11 cellular contexts compared by ENCODE assay signal in genomic region chrX:70508296-70508911, GRCh38.
A peak's percentile ranks its signal among the peaks of the same experiment; 100 is the strongest.
DNase-seq lines count a peak whose midpoint lies in the region; ATAC-seq, FAIRE-seq and TF ChIP-seq lines count a peak whose summit lies in the region.
"Had no signal": no experiment of that assay in that cellular context is flagged by ENCODE, and none has a peak within 500 bp of the region (broad histone marks: within the 10 kb centered on the region; RNA-seq: fewer than 3 reads in every experiment).

No MANE protein-coding gene starts in this region.

- no peak overlapping the region for H3K9ac ChIP-seq in endothelial cell of umbilical vein (replicated peaks; ENCODE audit: extremely low read depth, insufficient read depth, low read length)

- TF ChIP-seq POLR2A in endothelial cell of umbilical vein (IDR thresholded peaks at IDR 0.05; ENCODE audit: low read depth, low read length), result no peak
- TF ChIP-seq POLR2A in Peyer's patch (IDR thresholded peaks at IDR 0.05), result no peak

- no peaks in the 10 kb centered on the region for H4K20me1 ChIP-seq in endothelial cell of umbilical vein (replicated peaks; ENCODE audit: control insufficient read depth, extremely low read depth, insufficient read depth, low read length)

- BruUV-seq in endothelial cell of umbilical vein (replicated peaks; lab: Mats Ljungman, UMichigan), result no TSS peak

- H3K9me3 ChIP-seq in endothelial cell of umbilical vein (replicated peaks; ENCODE audit: control insufficient read depth, insufficient read depth, low read length) (no peaks in the 10 kb centered on the region), Peyer's patch (no peaks in the 10 kb centered on the region)
- H3K9me3 ChIP-seq: upper lobe of left lung had no signal

- dilution Hi-C loops in endothelial cell of umbilical vein (cut with MboI; ENCODE audit: extremely low pct_ligation_motif_present, low sequenced_read_pairs), result no loop called here

- H3K36me3 ChIP-seq in endothelial cell of umbilical vein (ENCODE audit: control insufficient read depth in 2 of 2, extremely low read depth in 1 of 2, insufficient read depth in 2 of 2, low read length in 2 of 2), result no peaks in the 10 kb centered on the region
- no peaks in the 10 kb centered on the region for H3K36me3 ChIP-seq in Peyer's patch
- H3K36me3 ChIP-seq: upper lobe of left lung had no signal

- ATAC-seq in GM21360 (IDR thresholded peaks at IDR 0.05; ENCODE audit: unreplicated experiment) (peak; percentile 41), HG02884 (IDR thresholded peaks at IDR 0.05; ENCODE audit: unreplicated experiment) (no peak)

- no peak for TF ChIP-seq CTCF in endothelial cell of umbilical vein (IDR thresholded peaks at IDR 0.05; ENCODE audit: extremely low read depth in 1 of 2, insufficient read depth in 1 of 2, low read depth in 1 of 2, low read length in 2 of 2)
- no peak for TF ChIP-seq CTCF in Peyer's patch (IDR thresholded peaks at IDR 0.05)

- peak overlapping the region; percentile 63 for H2AFZ ChIP-seq in endothelial cell of umbilical vein (ENCODE audit: low read depth, low read length)

- H3K4me2 ChIP-seq in endothelial cell of umbilical vein (ENCODE audit: insufficient read depth, low read length), result peak overlapping the region; percentile 8

- H3K79me2 ChIP-seq in endothelial cell of umbilical vein (ENCODE audit: control insufficient read depth, insufficient read depth, low read length), result no peaks in the 10 kb centered on the region

- H3K27me3 ChIP-seq in endothelial cell of umbilical vein (ENCODE audit: control insufficient read depth in 2 of 2, insufficient read depth in 2 of 2, low read length in 2 of 2) (no peaks in the 10 kb centered on the region), Peyer's patch (no peaks in the 10 kb centered on the region)
- H3K27me3 ChIP-seq: upper lobe of left lung had no signal

- POLR2A ChIA-PET in endothelial cell of umbilical vein (lab: Charles Lee), result no interaction called here

- CTCF ChIA-PET in endothelial cell of umbilical vein (lab: Charles Lee), result no interaction called here

- H3K27ac ChIP-seq in endothelial cell of umbilical vein (ENCODE audit: insufficient read depth, low read depth, low read length), result peak overlapping the region; percentile 77
- no peak overlapping the region for H3K27ac ChIP-seq in Peyer's patch
- H3K27ac ChIP-seq: upper lobe of left lung had no signal

- FAIRE-seq in endothelial cell of umbilical vein (lab: Jason Lieb, UNC), result peak; percentile 97
- FAIRE-seq: islet of Langerhans, TTC549 had no signal

- DNase-seq in DMS53 treated with DMSO at 0.1 percent for 48 hours (lab: John Stamatoyannopoulos, UW; ENCODE audit: unreplicated experiment) (peak; percentile 90), NCI-H345 treated with DMSO at 0.1 percent for 48 hours (lab: John Stamatoyannopoulos, UW; ENCODE audit: unreplicated experiment) (peak; percentile 52), endothelial cell of umbilical vein (ENCODE audit: low read depth, low spot score) (peak; percentile 55), retina (no peak), Peyer's patch (no peak)
- DNase-seq in effector CD4-positive, alpha-beta T cell, result no peak
- DNase-seq: upper lobe of left lung had no signal

- intact Hi-C loops in endothelial cell of umbilical vein (cut with micrococcal nuclease), result no loop called here

- H3K9me1 ChIP-seq in endothelial cell of umbilical vein (replicated peaks; ENCODE audit: control insufficient read depth, extremely low read depth, insufficient read depth, low read length), result no peaks in the 10 kb centered on the region

- H3K4me3 ChIP-seq in endothelial cell of umbilical vein (replicated peaks in 1 of 3; ENCODE audit: insufficient read depth in 1 of 3, low read depth in 1 of 3, low read length in 3 of 3), result no peak overlapping the region
- H3K4me3 ChIP-seq in Peyer's patch, result no peak overlapping the region
- H3K4me3 ChIP-seq: upper lobe of left lung had no signal

- H3K4me1 ChIP-seq in endothelial cell of umbilical vein (ENCODE audit: control insufficient read depth, extremely low read depth, insufficient read depth, low read length) (peaks cover 15% of the 10 kb centered on the region), Peyer's patch (no peaks in the 10 kb centered on the region)
- H3K4me1 ChIP-seq: upper lobe of left lung had no signal

TF ChIP-seq in endothelial cell of umbilical vein, 7 proteins besides CTCF, POLR2A, EP300 and RAD21:
- TF ChIP-seq MAX (IDR thresholded peaks at IDR 0.05; ENCODE audit: insufficient read depth, insufficient read length) (no peak), FOS (IDR thresholded peaks at IDR 0.05; ENCODE audit: borderline replicate concordance, insufficient read depth, low read length) (peak; percentile 47), MYC (IDR thresholded peaks at IDR 0.05; ENCODE audit: low read depth, low read length) (no peak), EZH2 (IDR thresholded peaks at IDR 0.05; ENCODE audit: borderline replicate concordance, low read depth, low read length, severe bottlenecking) (no peak), POLR2AphosphoS5 (IDR thresholded peaks at IDR 0.05; ENCODE audit: insufficient read depth, low read depth, low read length) (no peak), GATA2 (IDR thresholded peaks at IDR 0.05; ENCODE audit: insufficient read depth, insufficient read length, low read depth, low read length) (no peak), JUN (IDR thresholded peaks at IDR 0.05; ENCODE audit: borderline replicate concordance, insufficient read depth, insufficient read length, low read depth) (no peak)

Comparison
In these comparisons a context has a peak if more than half of its experiments do, and no peak if none do; other contexts are left out.
1. DNase-seq: peak in DMS53 treated with DMSO at 0.1 percent for 48 hours (single experiment), NCI-H345 treated with DMSO at 0.1 percent for 48 hours (single experiment) and endothelial cell of umbilical vein (single experiment); none in effector CD4-positive, alpha-beta T cell (single experiment), retina (single experiment) and Peyer's patch (0 of 3).